Comparison of ENCODE assay signal across 1 cellular context in genomic region chrX:154436290-154436596, GRCh38.
TF ChIP-seq lines count a peak whose summit lies in the region.

No MANE protein-coding gene starts in this region.

TF ChIP-seq in IMR-90, 13 proteins besides CTCF, POLR2A, EP300 and RAD21 (continued from another document):
- TF ChIP-seq, protein P1, sequence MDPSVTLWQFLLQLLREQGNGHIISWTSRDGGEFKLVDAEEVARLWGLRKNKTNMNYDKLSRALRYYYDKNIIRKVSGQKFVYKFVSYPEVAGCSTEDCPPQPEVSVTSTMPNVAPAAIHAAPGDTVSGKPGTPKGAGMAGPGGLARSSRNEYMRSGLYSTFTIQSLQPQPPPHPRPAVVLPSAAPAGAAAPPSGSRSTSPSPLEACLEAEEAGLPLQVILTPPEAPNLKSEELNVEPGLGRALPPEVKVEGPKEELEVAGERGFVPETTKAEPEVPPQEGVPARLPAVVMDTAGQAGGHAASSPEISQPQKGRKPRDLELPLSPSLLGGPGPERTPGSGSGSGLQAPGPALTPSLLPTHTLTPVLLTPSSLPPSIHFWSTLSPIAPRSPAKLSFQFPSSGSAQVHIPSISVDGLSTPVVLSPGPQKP (IDR thresholded peaks at IDR 0.05; ENCODE audit: borderline replicate concordance, low read depth, low read length): no peak
- TF ChIP-seq CHD1 (IDR thresholded peaks at IDR 0.05; ENCODE audit: low read depth, low read length): no peak
- no peak for TF ChIP-seq MAZ (IDR thresholded peaks at IDR 0.05; ENCODE audit: borderline replicate concordance, low read depth, low read length)
- TF ChIP-seq NFE2L2 (IDR thresholded peaks at IDR 0.05; ENCODE audit: low read depth, low read length): no peak
- no peak for TF ChIP-seq BHLHE40 (IDR thresholded peaks at IDR 0.05; ENCODE audit: low read depth, low read length)
- no peak for TF ChIP-seq MAFK (IDR thresholded peaks at IDR 0.05; ENCODE audit: low read depth, low read length)
- TF ChIP-seq RCOR1 (IDR thresholded peaks at IDR 0.05; ENCODE audit: insufficient replicate concordance, low read length): no peak
- no peak for TF ChIP-seq RFX5 (IDR thresholded peaks at IDR 0.05; ENCODE audit: low read depth, low read length)
- TF ChIP-seq USF2 (IDR thresholded peaks at IDR 0.05; ENCODE audit: low read depth, low read length): no peak
- TF ChIP-seq SMC3 (IDR thresholded peaks at IDR 0.05; ENCODE audit: low read depth, low read length): no peak
TF ChIP-seq in IMR-90: peak in this region for 0.
